ENCODE assay signal across 28 cellular contexts in genomic region chr11:42397483-42397882, GRCh38.
"Had no signal": no experiment of that assay in that cellular context is flagged by ENCODE, and none has a peak within 500 bp of the region (broad histone marks: within the 10 kb centered on the region; RNA-seq: fewer than 3 reads in every experiment).

No MANE protein-coding gene starts in this region.

- H3K27ac ChIP-seq: neural progenitor cell, ovary, parathyroid adenoma, psoas muscle, right lobe of liver, sigmoid colon, stomach, thoracic aorta, thyroid gland, tibial nerve, upper lobe of left lung had no signal

- H3K4me3 Mint-ChIP-seq: naive thymus-derived CD8-positive, alpha-beta T cell; natural killer cell treated with Interleukin-12 subunit alpha and Interleukin-12 subunit beta and Interleukin-15 and Interleukin-18, amount 100 ng/mL, for 72 hours; nephron progenitor cell; neural progenitor cell; stimulated activated effector memory CD8-positive, alpha-beta T cell treated with anti-CD3 and anti-CD28 coated beads, Interleukin-12 subunit alpha, Interleukin-12 subunit beta, amount 100 ng/mL, for 72 hours; stimulated activated naive B cell treated with anti-CD40 and anti-IgM and Interleukin-4, amounts not matched to agents 10 μg/mL and 1 μg/mL and 100 μg/mL, for 72 hours; stimulated activated naive CD8-positive, alpha-beta T cell treated with anti-CD3 and anti-CD28 coated beads, Interleukin-15, Interleukin-2, amounts not matched to agents 100 ng/mL and 50 ng/mL, for 24 hours had no signal

- H3K27ac Mint-ChIP-seq: naive thymus-derived CD8-positive, alpha-beta T cell; natural killer cell treated with Interleukin-12 subunit alpha and Interleukin-12 subunit beta and Interleukin-15 and Interleukin-18, amount 100 ng/mL, for 72 hours; nephron progenitor cell; neural progenitor cell; progenitor cell of endocrine pancreas; stimulated activated effector memory CD8-positive, alpha-beta T cell treated with anti-CD3 and anti-CD28 coated beads, Interleukin-12 subunit alpha, Interleukin-12 subunit beta, amount 100 ng/mL, for 72 hours; stimulated activated naive B cell treated with anti-CD40 and anti-IgM and Interleukin-4, amounts not matched to agents 10 μg/mL and 1 μg/mL and 100 μg/mL, for 72 hours; stimulated activated naive CD8-positive, alpha-beta T cell treated with anti-CD3 and anti-CD28 coated beads, Interleukin-15, Interleukin-2, amounts not matched to agents 100 ng/mL and 50 ng/mL, for 24 hours had no signal

- H3K9me3 ChIP-seq: ovary, psoas muscle, right lobe of liver, sigmoid colon, thoracic aorta, thyroid gland had no signal

- H3K36me3 ChIP-seq: neural progenitor cell, ovary, right lobe of liver, sigmoid colon, stomach, thoracic aorta, thyroid gland, tibial nerve, upper lobe of left lung had no signal

- H3K27me3 ChIP-seq: neural progenitor cell, ovary, right lobe of liver, sigmoid colon, stomach, thyroid gland, tibial nerve, upper lobe of left lung had no signal

- ATAC-seq: naive thymus-derived CD8-positive, alpha-beta T cell; natural killer cell treated with Interleukin-12 subunit alpha and Interleukin-12 subunit beta and Interleukin-15 and Interleukin-18, amount 100 ng/mL, for 72 hours; psoas muscle; right cardiac atrium; right lobe of liver; stimulated activated effector memory CD8-positive, alpha-beta T cell treated with anti-CD3 and anti-CD28 coated beads, Interleukin-12 subunit alpha, Interleukin-12 subunit beta, amount 100 ng/mL, for 72 hours had no signal

- DNase-seq: naive thymus-derived CD8-positive, alpha-beta T cell; nephron progenitor cell; occipital lobe; ovary; posterior cingulate gyrus; psoas muscle; right cardiac atrium; right lobe of liver; sigmoid colon; small intestine; stimulated activated CD4-positive, alpha-beta T cell treated with anti-CD3 and anti-CD28 coated beads, Interleukin-15, amount 100 ng/mL, for 24 hours; stimulated activated CD4-positive, alpha-beta T cell treated with anti-CD3 and anti-CD28 coated beads, Interleukin-2, amount 100 ng/mL, for 24 hours; stimulated activated CD4-positive, alpha-beta T cell treated with anti-CD3 and anti-CD28 coated beads, Interleukin-2, amount 100 ng/mL, for 48 hours; stimulated activated CD4-positive, alpha-beta T cell treated with anti-CD3 and anti-CD28 coated beads, Interleukin-4, amount 100 ng/mL, for 24 hours; stimulated activated naive B cell treated with anti-CD40 and anti-IgM and Interleukin-4, amounts not matched to agents 10 μg/mL and 1 μg/mL and 100 μg/mL, for 72 hours; stimulated activated naive CD4-positive, alpha-beta T cell treated with Interleukin-2 at 50 U/mL for 16 hours; stomach; thyroid gland; trophoblast cell; upper lobe of left lung had no signal

- H3K4me1 ChIP-seq: neural progenitor cell, parathyroid adenoma, psoas muscle, right lobe of liver, sigmoid colon, stomach, thyroid gland, tibial nerve, upper lobe of left lung had no signal

- H3K27me3 Mint-ChIP-seq: naive thymus-derived CD8-positive, alpha-beta T cell; natural killer cell treated with Interleukin-12 subunit alpha and Interleukin-12 subunit beta and Interleukin-15 and Interleukin-18, amount 100 ng/mL, for 72 hours; progenitor cell of endocrine pancreas; stimulated activated naive B cell treated with anti-CD40 and anti-IgM and Interleukin-4, amounts not matched to agents 10 μg/mL and 1 μg/mL and 100 μg/mL, for 72 hours; stimulated activated naive CD8-positive, alpha-beta T cell treated with anti-CD3 and anti-CD28 coated beads, Interleukin-15, Interleukin-2, amounts not matched to agents 100 ng/mL and 50 ng/mL, for 24 hours had no signal

- H3K9ac ChIP-seq: neural progenitor cell, parathyroid adenoma had no signal

- H3K36me3 Mint-ChIP-seq: natural killer cell treated with Interleukin-12 subunit alpha and Interleukin-12 subunit beta and Interleukin-15 and Interleukin-18, amount 100 ng/mL, for 72 hours; neural progenitor cell; stimulated activated effector memory CD8-positive, alpha-beta T cell treated with anti-CD3 and anti-CD28 coated beads, Interleukin-12 subunit alpha, Interleukin-12 subunit beta, amount 100 ng/mL, for 72 hours; stimulated activated naive B cell treated with anti-CD40 and anti-IgM and Interleukin-4, amounts not matched to agents 10 μg/mL and 1 μg/mL and 100 μg/mL, for 72 hours had no signal

- H3K4me3 ChIP-seq: neural progenitor cell, ovary, psoas muscle, right lobe of liver, sigmoid colon, stomach, thoracic aorta, thyroid gland, tibial nerve, upper lobe of left lung had no signal

- H3K4me1 Mint-ChIP-seq: naive thymus-derived CD8-positive, alpha-beta T cell; nephron progenitor cell; neural progenitor cell; stimulated activated effector memory CD8-positive, alpha-beta T cell treated with anti-CD3 and anti-CD28 coated beads, Interleukin-12 subunit alpha, Interleukin-12 subunit beta, amount 100 ng/mL, for 72 hours; stimulated activated naive B cell treated with anti-CD40 and anti-IgM and Interleukin-4, amounts not matched to agents 10 μg/mL and 1 μg/mL and 100 μg/mL, for 72 hours had no signal
